Comparison of ENCODE assay signal across 8 cellular contexts in genomic region chr5:160685695-160686094, GRCh38.
DNase-seq lines count a peak whose midpoint lies in the region; ATAC-seq, FAIRE-seq and TF ChIP-seq lines count a peak whose summit lies in the region.

No MANE protein-coding gene starts in this region.

- no peaks in the 10 kb centered on the region for H3K9me3 Mint-ChIP-seq in CD8-positive, alpha-beta T cell

- peaks cover 5% of the 10 kb centered on the region for H3K27me3 Mint-ChIP-seq in CD8-positive, alpha-beta T cell (ENCODE audit: low read depth)

- no peak for TF ChIP-seq CTCF in CD8-positive, alpha-beta T cell (IDR thresholded peaks at IDR 0.05)

- peak; percentile 92 for ATAC-seq in GM18861 (IDR thresholded peaks at IDR 0.05; ENCODE audit: unreplicated experiment)
- ATAC-seq in HG02763 (IDR thresholded peaks at IDR 0.05; ENCODE audit: unreplicated experiment), result peak; percentile 80
- no peak for ATAC-seq in CD8-positive, alpha-beta T cell

- H3K27ac ChIP-seq in small intestine (ENCODE audit: low read depth in 1 of 2, low read length in 1 of 2), result no peak overlapping the region
- no peak overlapping the region for H3K27ac ChIP-seq in CD8-positive, alpha-beta T cell (ENCODE audit: low read depth, low read length)

- POLR2A ChIA-PET in CD8-positive, alpha-beta T cell (lab: Charles Lee), result no interaction called here

- H3K36me3 Mint-ChIP-seq in CD8-positive, alpha-beta T cell, result no peaks in the 10 kb centered on the region

- H3K36me3 ChIP-seq in small intestine (ENCODE audit: control insufficient read depth in 2 of 2, insufficient read depth in 2 of 2, low read length in 2 of 2), result no peaks in the 10 kb centered on the region
- no peaks in the 10 kb centered on the region for H3K36me3 ChIP-seq in CD8-positive, alpha-beta T cell (ENCODE audit: insufficient read depth, low read length)

- H3K4me1 Mint-ChIP-seq in CD8-positive, alpha-beta T cell (ENCODE audit: low read depth), result no peaks in the 10 kb centered on the region

- intact Hi-C loops in CD8-positive, alpha-beta T cell (cut with DNase I, micrococcal nuclease), result no loop called here

- peak; percentile 56 for DNase-seq in NOMO-1 treated with DMSO at 0.1 percent for 48 hours (lab: John Stamatoyannopoulos, UW; ENCODE audit: unreplicated experiment)
- peak; percentile 37 for DNase-seq in medulla oblongata (ENCODE audit: extremely low spot score)
- DNase-seq in small intestine, result no peak
- no peak for DNase-seq in DMS153 (lab: John Stamatoyannopoulos, UW)
- no peak for DNase-seq in activated T-cell treated with anti-CD3 and anti-CD28 coated beads, Interleukin-2, amount 50 U/mL, for 48 hours
- DNase-seq in CD8-positive, alpha-beta T cell, result no peak

- no peak overlapping the region for H3K4me3 Mint-ChIP-seq in CD8-positive, alpha-beta T cell

- WGBS in small intestine, 3 donors, result 15 to 31% (median 28%) methylated on average over 6 of the region's 6 CpGs

- H3K4me1 ChIP-seq in small intestine (ENCODE audit: control insufficient read depth in 2 of 2, insufficient read depth in 1 of 2, low read depth in 1 of 2, low read length in 1 of 2), result no peaks in the 10 kb centered on the region
- no peaks in the 10 kb centered on the region for H3K4me1 ChIP-seq in CD8-positive, alpha-beta T cell (ENCODE audit: insufficient read depth, low read length)

- H3K27ac Mint-ChIP-seq in CD8-positive, alpha-beta T cell, result no peak overlapping the region

- CTCF ChIA-PET in CD8-positive, alpha-beta T cell (lab: Charles Lee), result no interaction called here

- no peaks in the 10 kb centered on the region for H3K9me3 ChIP-seq in small intestine (ENCODE audit: control insufficient read depth, low read depth)
- H3K9me3 ChIP-seq in CD8-positive, alpha-beta T cell (ENCODE audit: low read length), result no peaks in the 10 kb centered on the region

- H3K27me3 ChIP-seq in small intestine (ENCODE audit: control insufficient read depth in 2 of 2, insufficient read depth in 2 of 2, low read length in 2 of 2), result no peaks in the 10 kb centered on the region
- H3K27me3 ChIP-seq in CD8-positive, alpha-beta T cell (ENCODE audit: insufficient read depth, low read length), result no peaks in the 10 kb centered on the region

- no peak overlapping the region for H3K4me3 ChIP-seq in small intestine (ENCODE audit: low read depth in 1 of 2, low read length in 2 of 2)
- H3K4me3 ChIP-seq in CD8-positive, alpha-beta T cell (ENCODE audit: low read depth, low read length), result no peak overlapping the region

- FAIRE-seq in small intestine (lab: Jason Lieb, UNC), result no peak

Comparison
In these comparisons a context has a peak if more than half of its experiments do, and no peak if none do; other contexts are left out.
1. DNase-seq: peak in NOMO-1 treated with DMSO at 0.1 percent for 48 hours (single experiment) and medulla oblongata (single experiment); none in small intestine (single experiment), DMS153 (single experiment), activated T-cell treated with anti-CD3 and anti-CD28 coated beads, Interleukin-2, amount 50 U/mL, for 48 hours (0 of 2) and CD8-positive, alpha-beta T cell (0 of 7).